ENCODE assay signal across 8 cellular contexts in genomic region chr19:56121180-56122167, GRCh38. TPM values are rescaled to one million over a fixed set of nuclear protein-coding genes. Genes with fewer than 3 reads are reported as not detected.
DNase-seq lines count a peak whose midpoint lies in the region; ATAC-seq and TF ChIP-seq lines count a peak whose summit lies in the region.

Gene ZNF787 (minus strand): TSS chr19:56121295. CDS start chr19:56103217, 18,078 bp downstream.

- H3K27ac ChIP-seq in AG04450 (ENCODE audit: low read depth, low read length): peak within 1 kb of the TSS; percentile 91
- peak within 1 kb of the TSS; percentile 83 to 100 (median 96) for H3K27ac ChIP-seq in spleen

- H3K4me1 Mint-ChIP-seq in WTC11: peaks cover 29% of the 10 kb centered on the region
- peaks cover 36 to 40% of the 10 kb centered on the region in 2 donors for H3K4me1 Mint-ChIP-seq in immature natural killer cell

- intact Hi-C loops in spleen (cut with DNase I; ENCODE audit: low total_unique reads): no loop called here

- no peaks in the 10 kb centered on the region for H3K36me3 Mint-ChIP-seq in WTC11
- H3K36me3 Mint-ChIP-seq in immature natural killer cell: no peaks in the 10 kb centered on the region

- H3K27me3 ChIP-seq in AG04450 (ENCODE audit: control insufficient read depth, insufficient read depth, low read length) (no peaks in the 10 kb centered on the region), spleen (replicated peaks in 1 of 7) (no peaks in the 10 kb centered on the region)

- H3K4me3 Mint-ChIP-seq in WTC11: peak within 1 kb of the TSS; percentile 84
- peak within 1 kb of the TSS; percentile 84 to 94 (median 89) for H3K4me3 Mint-ChIP-seq in immature natural killer cell

- H3K9me3 Mint-ChIP-seq in WTC11: no peaks in the 10 kb centered on the region
- H3K9me3 Mint-ChIP-seq in immature natural killer cell: no peaks in the 10 kb centered on the region

- TF ChIP-seq CTCF in AG04450 (IDR thresholded peaks at IDR 0.05; ENCODE audit: low read depth, low read length): no peak; the same call in 1 of the 2 replicates
- no peak for TF ChIP-seq CTCF in WTC11 (IDR thresholded peaks at IDR 0.05)
- no peak for TF ChIP-seq CTCF in cardiac fibroblast (IDR thresholded peaks at IDR 0.05; ENCODE audit: low read depth, low read length)
- TF ChIP-seq CTCF in spleen (IDR thresholded peaks at IDR 0.05 in 8 of 11, conservative IDR thresholded peaks at IDR 0.05 in 3 of 11): peak in 3 of 11 experiments; percentile 19 to 28 (median 20)

- ATAC-seq in GM18909 (IDR thresholded peaks at IDR 0.05; ENCODE audit: poor library complexity, unreplicated experiment) (peak; percentile 89), HG03175 (IDR thresholded peaks at IDR 0.05; ENCODE audit: unreplicated experiment) (peak; percentile 86), WTC11 (peak; percentile 84)

- H3K4me3 ChIP-seq in AG04450 (ENCODE audit: low read depth, low read length) (peak within 1 kb of the TSS; percentile 73), cardiac fibroblast (replicated peaks in 1 of 2; ENCODE audit: low read depth in 2 of 2, low read length in 2 of 2) (peak within 1 kb of the TSS; percentile 76 to 83), spleen (peak within 1 kb of the TSS; percentile 68 to 93 (median 78))

- H3K4me1 ChIP-seq in spleen: peaks cover 37 to 52% (median 49%) of the 10 kb centered on the region in 6 donors

- H3K27me3 Mint-ChIP-seq in WTC11 (ENCODE audit: low read depth): no peaks in the 10 kb centered on the region
- H3K27me3 Mint-ChIP-seq in immature natural killer cell (ENCODE audit: low read depth in 3 of 3): peaks cover 6 to 9% (median 7%) of the 10 kb centered on the region in 3 donors

- H3K9me3 ChIP-seq in AG04450 (ENCODE audit: control insufficient read depth, insufficient read depth, low read length) (no peaks in the 10 kb centered on the region; the same call in 1 of the 2 replicates), spleen (no peaks in the 10 kb centered on the region)

- H3K27ac Mint-ChIP-seq in WTC11 (peak within 1 kb of the TSS; percentile 96), immature natural killer cell (peak within 1 kb of the TSS; percentile 86 to 97 (median 94))

- 7 to 32% (median 11%) methylated on average over 12 to 74 of the region's 74 CpGs for WGBS in spleen, 5 donors

- DNase-seq in AG04450 (ENCODE audit: low read depth, low spot score): peak; percentile 95
- peak; percentile 98 for DNase-seq in NCI-H226
- DNase-seq in WTC11 (ENCODE audit: low spot score): peak; percentile 99
- DNase-seq in cardiac fibroblast (ENCODE audit: low read depth in 2 of 2): peak; percentile 97 to 99
- peak; percentile 98 for DNase-seq in immature natural killer cell
- DNase-seq in spleen: peak; percentile 100

- POLR2A ChIA-PET in AG04450 (lab: Yijun Ruan, JAX) (interaction anchor here (0.7 to 1.5 kb wide), 11 partner anchors 11 to 282 kb away, joined by 3 to 12 read pairs (median 4); partner anchors contain the start of genes ZNF444, ZNF583 and ZSCAN5A), WTC11 (lab: Charles Lee) (interaction anchor here (0.5 to 1.5 kb wide), 8 partner anchors 10 to 1208 kb away, joined by 3 to 5 read pairs (median 4); no protein-coding TSS in a partner anchor)

- H3K36me3 ChIP-seq in spleen: peaks cover 0 to 17% (median 0%) of the 10 kb centered on the region in 6 donors

- CTCF ChIA-PET in AG04450 (lab: Charles Lee): interaction anchor here (0.6 to 1.0 kb wide), 3 partner anchors 33 to 188 kb away, joined by 3 read pairs; no protein-coding TSS in a partner anchor
- CTCF ChIA-PET in WTC11 (lab: Charles Lee): interaction anchor here (0.6 to 1.5 kb wide), 10 partner anchors 13 to 515 kb away, joined by 3 to 8 read pairs (median 4); partner anchors contain the start of gene U2AF2

- peak in 2 of 3 donors; percentile 22 to 49 for TF ChIP-seq POLR2A in spleen (IDR thresholded peaks at IDR 0.05)

TF ChIP-seq in WTC11, 78 proteins besides CTCF, POLR2A, EP300 and RAD21 (continues in another document):
- TF ChIP-seq ZNF532 (CRISPR knock-in tag; IDR thresholded peaks at IDR 0.05; ENCODE audit: borderline replicate concordance): no peak
- TF ChIP-seq, protein P1, sequence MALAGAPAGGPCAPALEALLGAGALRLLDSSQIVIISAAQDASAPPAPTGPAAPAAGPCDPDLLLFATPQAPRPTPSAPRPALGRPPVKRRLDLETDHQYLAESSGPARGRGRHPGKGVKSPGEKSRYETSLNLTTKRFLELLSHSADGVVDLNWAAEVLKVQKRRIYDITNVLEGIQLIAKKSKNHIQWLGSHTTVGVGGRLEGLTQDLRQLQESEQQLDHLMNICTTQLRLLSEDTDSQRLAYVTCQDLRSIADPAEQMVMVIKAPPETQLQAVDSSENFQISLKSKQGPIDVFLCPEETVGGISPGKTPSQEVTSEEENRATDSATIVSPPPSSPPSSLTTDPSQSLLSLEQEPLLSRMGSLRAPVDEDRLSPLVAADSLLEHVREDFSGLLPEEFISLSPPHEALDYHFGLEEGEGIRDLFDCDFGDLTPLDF (CRISPR knock-in tag; IDR thresholded peaks at IDR 0.05): 0 out of 2 replicates have a peak, but pooled peaks have one; percentile 7
- TF ChIP-seq, protein P2, sequence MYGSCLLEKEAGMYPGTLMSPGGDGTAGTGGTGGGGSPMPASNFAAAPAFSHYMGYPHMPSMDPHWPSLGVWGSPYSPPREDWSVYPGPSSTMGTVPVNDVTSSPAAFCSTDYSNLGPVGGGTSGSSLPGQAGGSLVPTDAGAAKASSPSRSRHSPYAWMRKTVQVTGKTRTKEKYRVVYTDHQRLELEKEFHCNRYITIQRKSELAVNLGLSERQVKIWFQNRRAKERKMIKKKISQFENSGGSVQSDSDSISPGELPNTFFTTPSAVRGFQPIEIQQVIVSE (CRISPR knock-in tag; IDR thresholded peaks at IDR 0.05; ENCODE audit: borderline replicate concordance): no peak
- no peak for TF ChIP-seq ZNF425 (CRISPR knock-in tag; conservative IDR thresholded peaks at IDR 0.05)
- peak; percentile 64; the same call in 1 of the 2 replicates for TF ChIP-seq GABPB1 (CRISPR knock-in tag; IDR thresholded peaks at IDR 0.05)
- no peak for TF ChIP-seq ZNF232 (CRISPR knock-in tag; IDR thresholded peaks at IDR 0.05)
- peak; percentile 55; the same call in 1 of the 2 replicates for TF ChIP-seq FOXK1 (CRISPR knock-in tag; IDR thresholded peaks at IDR 0.05)
- TF ChIP-seq SMAD4 (CRISPR knock-in tag; IDR thresholded peaks at IDR 0.05): no peak
- TF ChIP-seq FOXP1 (CRISPR knock-in tag; IDR thresholded peaks at IDR 0.05; ENCODE audit: borderline replicate concordance): no peak

RNA-seq across cellular contexts. Expression of gene ZNF787, which starts in this region (rescaled TPM):
- 4.5 and 8.5 TPM in 2 replicates for polyA plus RNA-seq in AG04450 (2011; rRNA removed)
- 2.0 and 3.0 TPM in 2 replicates for polyA minus RNA-seq in AG04450 (2011; rRNA and poly(A)+ RNA removed)
- total RNA-seq in WTC11 (2021): 60.8 to 62.9 TPM (median 62.0 TPM) in 3 replicates
- polyA plus RNA-seq in immature natural killer cell: 1 to 10 TPM in 2 of 3 donors, under 1 TPM in 1; 0.69 to 2.2 (median 1.5) TPM
- total RNA-seq in spleen: 10 to 100 TPM; 18.0 to 53.8 (median 42.8) TPM
- polyA plus RNA-seq in spleen: 10 to 100 TPM; 16.6 to 39.0 (median 21.1) TPM

Comparison
In these comparisons a context has a peak if more than half of its experiments do, and no peak if none do; other contexts are left out.
1. Peak in every context shown above with its lines: DNase-seq, ATAC-seq, H3K4me3 ChIP-seq and H3K27ac ChIP-seq.